In the genomic region with DNA sequence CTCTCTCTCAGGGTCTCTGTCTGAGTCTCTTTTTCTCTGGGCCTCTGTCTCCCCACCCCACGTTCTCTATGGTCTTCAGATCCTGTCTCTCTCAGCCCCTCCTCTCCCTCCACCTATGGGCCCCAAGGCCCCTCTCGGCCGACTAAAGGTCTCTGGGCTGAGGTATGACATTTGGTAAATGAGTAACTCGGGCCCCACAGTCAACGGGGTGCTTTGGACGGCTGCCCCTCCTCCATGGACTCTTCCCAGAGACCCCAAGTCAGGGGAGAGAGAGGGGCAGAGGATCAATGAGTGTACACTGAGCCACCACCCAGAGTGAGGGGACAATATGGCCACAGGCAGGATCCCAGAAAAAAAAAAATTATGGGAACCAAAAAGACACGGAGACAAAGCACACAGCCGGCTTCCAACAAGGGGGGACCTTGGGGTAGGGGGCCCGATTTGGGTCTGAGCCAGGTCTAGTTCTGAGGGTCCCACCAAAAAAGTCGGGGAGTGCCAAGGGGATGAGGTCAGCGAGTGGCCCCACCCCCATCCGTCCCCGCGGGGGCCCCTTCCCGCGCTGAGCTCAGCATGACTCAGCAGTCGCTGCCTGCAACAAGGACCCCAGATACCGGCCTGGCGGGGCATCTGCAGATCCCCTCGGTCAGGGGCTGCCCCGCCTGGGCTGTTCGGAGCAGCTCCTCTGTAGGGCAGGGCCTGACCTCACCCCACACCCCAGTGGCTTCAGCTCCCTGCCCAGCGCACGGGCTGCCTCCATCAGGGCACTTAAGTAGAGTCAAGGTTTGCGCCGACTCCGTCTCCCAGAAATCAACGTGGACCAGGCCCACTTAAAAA, we compare ENCODE assay signal across 1 cellular context.
TF ChIP-seq lines count a peak whose summit lies in the region.

No MANE protein-coding gene starts in this region.

TF ChIP-seq in HepG2, 621 proteins besides CTCF, POLR2A, EP300 and RAD21 (continued from another document and continues in another):
- no peak; the same call in 1 of the 2 replicates for TF ChIP-seq PLSCR1 (CRISPR knock-in tag; IDR thresholded peaks at IDR 0.05; ENCODE audit: borderline replicate concordance)
- no peak for TF ChIP-seq ZNF883 (CRISPR knock-in tag; IDR thresholded peaks at IDR 0.05; ENCODE audit: not compliant biosample characterization)
- no peak for TF ChIP-seq ZNF24 (IDR thresholded peaks at IDR 0.05)
- peak; percentile 88 for TF ChIP-seq TFDP2 (CRISPR knock-in tag; IDR thresholded peaks at IDR 0.05)
- TF ChIP-seq SIN3B (IDR thresholded peaks at IDR 0.05; ENCODE audit: low read length), result 0 out of 2 replicates have a peak, but pooled peaks have one; percentile 24
- TF ChIP-seq ZNF160 (CRISPR knock-in tag; IDR thresholded peaks at IDR 0.05), result peak; percentile 46; the same call in 1 of the 2 replicates
- TF ChIP-seq SP5 (CRISPR knock-in tag; IDR thresholded peaks at IDR 0.05; ENCODE audit: borderline replicate concordance, low read depth), result peak; percentile 82
- peak; percentile 99 for TF ChIP-seq ZBTB10 (CRISPR knock-in tag; IDR thresholded peaks at IDR 0.05; ENCODE audit: borderline replicate concordance)
- TF ChIP-seq ZNF607 (CRISPR knock-in tag; IDR thresholded peaks at IDR 0.05; ENCODE audit: borderline replicate concordance), result peak; percentile 74; the same call in 1 of the 2 replicates
- peak; percentile 68; the same call in 1 of the 2 replicates for TF ChIP-seq ZKSCAN8 (CRISPR knock-in tag; IDR thresholded peaks at IDR 0.05; ENCODE audit: borderline replicate concordance)
- no peak for TF ChIP-seq ZNF367 (CRISPR knock-in tag; IDR thresholded peaks at IDR 0.05; ENCODE audit: borderline replicate concordance)
- no peak for TF ChIP-seq ZNF563 (CRISPR knock-in tag; IDR thresholded peaks at IDR 0.05)
- TF ChIP-seq AGO2 (optimal IDR thresholded peaks at IDR 0.05; ENCODE audit: low read depth, low read length), result peak; percentile 99
- TF ChIP-seq ZBTB8A (CRISPR knock-in tag; IDR thresholded peaks at IDR 0.05; ENCODE audit: borderline replicate concordance, low read depth), result no peak; the same call in 1 of the 2 replicates
- TF ChIP-seq FOXK1 (CRISPR knock-in tag; IDR thresholded peaks at IDR 0.05; ENCODE audit: borderline replicate concordance, low read depth), result peak; percentile 69
- TF ChIP-seq SYNCRIP (IDR thresholded peaks at IDR 0.05; ENCODE audit: insufficient read depth, low read depth, low read length), result no peak
- TF ChIP-seq CEBPB (IDR thresholded peaks at IDR 0.05; ENCODE audit: borderline replicate concordance, low read depth, low read length), result no peak
- TF ChIP-seq ZSCAN25 (CRISPR knock-in tag; IDR thresholded peaks at IDR 0.05), result peak; percentile 13; the same call in 1 of the 2 replicates
- TF ChIP-seq ZNF546 (CRISPR knock-in tag; conservative IDR thresholded peaks at IDR 0.05), result no peak
- TF ChIP-seq NR2F2 (IDR thresholded peaks at IDR 0.05; ENCODE audit: borderline replicate concordance, low read depth), result 0 out of 2 replicates have a peak, but pooled peaks have one; percentile 25
- no peak for TF ChIP-seq TCF12 (IDR thresholded peaks at IDR 0.05)
- TF ChIP-seq TCF12 (CRISPR knock-in tag; IDR thresholded peaks at IDR 0.05), result no peak
- TF ChIP-seq HHEX (CRISPR knock-in tag; IDR thresholded peaks at IDR 0.05), result no peak
- TF ChIP-seq KDM4B (CRISPR knock-in tag; IDR thresholded peaks at IDR 0.05), result no peak
- TF ChIP-seq PHF5A (CRISPR knock-in tag; IDR thresholded peaks at IDR 0.05; ENCODE audit: low read depth, unreplicated experiment), result peak; percentile 72
- TF ChIP-seq ZNF781 (CRISPR knock-in tag; IDR thresholded peaks at IDR 0.05; ENCODE audit: borderline replicate concordance, not compliant biosample characterization), result peak; percentile 20
- no peak for TF ChIP-seq ZNF136 (CRISPR knock-in tag; IDR thresholded peaks at IDR 0.05; ENCODE audit: low read depth)
- TF ChIP-seq, protein P1, sequence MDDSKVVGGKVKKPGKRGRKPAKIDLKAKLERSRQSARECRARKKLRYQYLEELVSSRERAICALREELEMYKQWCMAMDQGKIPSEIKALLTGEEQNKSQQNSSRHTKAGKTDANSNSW (CRISPR knock-in tag; IDR thresholded peaks at IDR 0.05; ENCODE audit: borderline replicate concordance), result no peak
- peak; percentile 36 to 41; a peak in 2 of 4 replicates for TF ChIP-seq NR2F1 (CRISPR knock-in tag; IDR thresholded peaks at IDR 0.05)
- TF ChIP-seq, protein P2, sequence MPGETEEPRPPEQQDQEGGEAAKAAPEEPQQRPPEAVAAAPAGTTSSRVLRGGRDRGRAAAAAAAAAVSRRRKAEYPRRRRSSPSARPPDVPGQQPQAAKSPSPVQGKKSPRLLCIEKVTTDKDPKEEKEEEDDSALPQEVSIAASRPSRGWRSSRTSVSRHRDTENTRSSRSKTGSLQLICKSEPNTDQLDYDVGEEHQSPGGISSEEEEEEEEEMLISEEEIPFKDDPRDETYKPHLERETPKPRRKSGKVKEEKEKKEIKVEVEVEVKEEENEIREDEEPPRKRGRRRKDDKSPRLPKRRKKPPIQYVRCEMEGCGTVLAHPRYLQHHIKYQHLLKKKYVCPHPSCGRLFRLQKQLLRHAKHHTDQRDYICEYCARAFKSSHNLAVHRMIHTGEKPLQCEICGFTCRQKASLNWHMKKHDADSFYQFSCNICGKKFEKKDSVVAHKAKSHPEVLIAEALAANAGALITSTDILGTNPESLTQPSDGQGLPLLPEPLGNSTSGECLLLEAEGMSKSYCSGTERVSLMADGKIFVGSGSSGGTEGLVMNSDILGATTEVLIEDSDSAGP (CRISPR knock-in tag; IDR thresholded peaks at IDR 0.05; ENCODE audit: borderline replicate concordance), result peak; percentile 69
- TF ChIP-seq ZNF761 (CRISPR knock-in tag; conservative IDR thresholded peaks at IDR 0.05), result no peak; the same call in 1 of the 2 replicates
- TF ChIP-seq, protein P3, sequence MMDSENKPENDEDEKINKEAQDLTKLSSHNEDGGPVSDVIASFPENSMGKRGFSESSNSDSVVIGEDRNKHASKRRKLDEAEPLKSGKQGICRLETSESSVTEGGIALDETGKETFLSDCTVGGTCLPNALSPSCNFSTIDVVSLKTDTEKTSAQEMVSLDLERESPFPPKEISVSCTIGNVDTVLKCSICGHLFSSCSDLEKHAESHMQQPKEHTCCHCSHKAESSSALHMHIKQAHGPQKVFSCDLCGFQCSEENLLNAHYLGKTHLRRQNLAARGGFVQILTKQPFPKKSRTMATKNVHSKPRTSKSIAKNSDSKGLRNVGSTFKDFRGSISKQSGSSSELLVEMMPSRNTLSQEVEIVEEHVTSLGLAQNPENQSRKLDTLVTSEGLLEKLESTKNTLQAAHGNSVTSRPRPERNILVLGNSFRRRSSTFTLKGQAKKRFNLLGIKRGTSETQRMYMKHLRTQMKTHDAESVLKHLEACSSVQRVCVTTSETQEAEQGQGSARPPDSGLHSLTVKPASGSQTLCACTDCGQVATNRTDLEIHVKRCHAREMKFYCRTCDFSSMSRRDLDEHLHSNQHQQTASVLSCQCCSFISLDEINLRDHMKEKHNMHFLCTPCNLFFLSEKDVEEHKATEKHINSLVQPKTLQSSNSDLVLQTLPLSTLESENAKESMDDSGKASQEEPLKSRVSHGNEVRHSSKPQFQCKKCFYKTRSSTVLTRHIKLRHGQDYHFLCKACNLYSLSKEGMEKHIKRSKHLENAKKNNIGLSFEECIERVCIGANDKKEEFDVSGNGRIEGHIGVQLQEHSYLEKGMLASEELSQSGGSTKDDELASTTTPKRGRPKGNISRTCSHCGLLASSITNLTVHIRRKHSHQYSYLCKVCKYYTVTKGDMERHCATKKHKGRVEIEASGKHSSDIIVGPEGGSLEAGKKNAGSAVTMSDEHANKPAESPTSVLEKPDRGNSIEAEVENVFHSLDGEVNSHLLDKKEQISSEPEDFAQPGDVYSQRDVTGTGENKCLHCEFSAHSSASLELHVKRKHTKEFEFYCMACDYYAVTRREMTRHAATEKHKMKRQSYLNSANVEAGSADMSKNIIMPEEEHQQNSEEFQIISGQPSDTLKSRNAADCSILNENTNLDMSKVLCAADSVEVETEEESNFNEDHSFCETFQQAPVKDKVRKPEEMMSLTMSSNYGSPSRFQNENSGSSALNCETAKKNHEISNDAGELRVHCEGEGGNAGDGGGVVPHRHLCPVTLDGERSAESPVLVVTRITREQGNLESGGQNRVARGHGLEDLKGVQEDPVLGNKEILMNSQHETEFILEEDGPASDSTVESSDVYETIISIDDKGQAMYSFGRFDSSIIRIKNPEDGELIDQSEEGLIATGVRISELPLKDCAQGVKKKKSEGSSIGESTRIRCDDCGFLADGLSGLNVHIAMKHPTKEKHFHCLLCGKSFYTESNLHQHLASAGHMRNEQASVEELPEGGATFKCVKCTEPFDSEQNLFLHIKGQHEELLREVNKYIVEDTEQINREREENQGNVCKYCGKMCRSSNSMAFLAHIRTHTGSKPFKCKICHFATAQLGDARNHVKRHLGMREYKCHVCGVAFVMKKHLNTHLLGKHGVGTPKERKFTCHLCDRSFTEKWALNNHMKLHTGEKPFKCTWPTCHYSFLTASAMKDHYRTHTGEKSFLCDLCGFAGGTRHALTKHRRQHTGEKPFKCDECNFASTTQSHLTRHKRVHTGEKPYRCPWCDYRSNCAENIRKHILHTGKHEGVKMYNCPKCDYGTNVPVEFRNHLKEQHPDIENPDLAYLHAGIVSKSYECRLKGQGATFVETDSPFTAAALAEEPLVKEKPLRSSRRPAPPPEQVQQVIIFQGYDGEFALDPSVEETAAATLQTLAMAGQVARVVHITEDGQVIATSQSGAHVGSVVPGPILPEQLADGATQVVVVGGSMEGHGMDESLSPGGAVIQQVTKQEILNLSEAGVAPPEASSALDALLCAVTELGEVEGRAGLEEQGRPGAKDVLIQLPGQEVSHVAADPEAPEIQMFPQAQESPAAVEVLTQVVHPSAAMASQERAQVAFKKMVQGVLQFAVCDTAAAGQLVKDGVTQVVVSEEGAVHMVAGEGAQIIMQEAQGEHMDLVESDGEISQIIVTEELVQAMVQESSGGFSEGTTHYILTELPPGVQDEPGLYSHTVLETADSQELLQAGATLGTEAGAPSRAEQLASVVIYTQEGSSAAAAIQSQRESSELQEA (CRISPR knock-in tag; IDR thresholded peaks at IDR 0.05; ENCODE audit: not compliant biosample characterization), result no peak
- no peak for TF ChIP-seq ZNF280B (CRISPR knock-in tag; IDR thresholded peaks at IDR 0.05; ENCODE audit: borderline replicate concordance)
- no peak for TF ChIP-seq TIGD3 (CRISPR knock-in tag; IDR thresholded peaks at IDR 0.05; ENCODE audit: borderline replicate concordance)
